Comparison of ENCODE assay signal across 28 cellular contexts in the genomic region with DNA sequence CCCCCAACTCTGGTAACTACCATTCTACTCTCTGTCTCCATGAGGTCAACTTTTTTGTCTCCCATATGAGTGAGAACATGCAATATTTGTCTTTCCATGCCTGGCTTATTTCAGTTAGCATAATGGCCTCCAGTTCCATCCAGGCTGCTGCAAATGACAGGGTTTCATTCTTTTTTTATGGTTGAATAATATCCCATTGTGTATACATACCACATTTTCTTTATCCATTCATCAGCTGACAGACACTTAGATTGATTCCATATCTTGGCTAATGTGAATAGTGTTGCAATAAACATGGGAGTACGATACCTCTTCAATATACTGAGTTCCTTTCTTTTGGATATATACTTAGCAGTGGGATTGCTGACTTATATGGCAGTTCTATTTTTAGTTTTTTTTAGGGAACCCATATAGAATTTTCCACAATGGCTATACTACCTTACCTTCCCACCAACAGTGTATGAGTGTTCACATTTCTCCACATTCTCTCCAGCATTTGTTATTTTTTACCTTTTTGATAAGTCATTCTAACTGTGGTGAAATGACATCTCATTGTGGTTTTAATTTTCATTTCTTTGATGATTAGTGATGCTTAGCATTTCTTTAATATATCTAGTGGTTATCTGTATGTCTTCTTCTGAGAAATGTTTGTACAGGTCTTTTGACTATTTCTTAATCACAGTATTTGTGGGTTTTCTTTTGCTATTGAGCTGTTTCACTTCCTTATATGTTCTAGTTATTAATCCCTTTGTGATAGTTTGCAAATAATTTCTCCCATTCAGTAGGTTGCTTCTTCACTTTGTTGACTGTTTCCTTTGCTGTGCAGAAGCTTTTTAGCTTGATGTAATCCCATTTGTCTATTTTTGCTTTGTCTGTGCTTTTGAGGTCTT.
DNase-seq lines count a peak whose midpoint lies in the region; ATAC-seq and TF ChIP-seq lines count a peak whose summit lies in the region.
"Had no signal": no experiment of that assay in that cellular context is flagged by ENCODE, and none has a peak within 500 bp of the region (broad histone marks: within the 10 kb centered on the region; RNA-seq: fewer than 3 reads in every experiment).

No MANE protein-coding gene starts in this region.

- H3K4me1 ChIP-seq in mammary epithelial cell (ENCODE audit: insufficient read depth, low read length) (no peaks in the 10 kb centered on the region), breast epithelium (no peaks in the 10 kb centered on the region)
- H3K4me1 ChIP-seq: esophagus muscularis mucosa, heart left ventricle, right atrium auricular region, testis had no signal

- H2AFZ ChIP-seq in mammary epithelial cell (ENCODE audit: low read depth, low read length): no peak overlapping the region

- DNase-seq in NCI-H2081 (lab: John Stamatoyannopoulos, UW) (peak; percentile 2 to 30), NCI-H2081 treated with DMSO at 0.1 percent for 48 hours (lab: John Stamatoyannopoulos, UW) (no peak), mammary epithelial cell (peak; percentile 32), breast epithelium (ENCODE audit: low spot score in 2 of 2) (no peak), SK-MEL-5 (ENCODE audit: low read depth, low spot score) (peak; percentile 84), KG1 (lab: John Stamatoyannopoulos, UW) (no peak)
- DNase-seq: activated effector memory CD4-positive, alpha-beta T cell treated with anti-CD3 and anti-CD28 coated beads, Interleukin-2, amount 50 U/mL, for 16 hours; CD4-positive, alpha-beta T cell; cerebellar nuclear complex; foreskin fibroblast; heart left ventricle; KBM-7; kidney; MM.1S; naive B cell; NCI-H1417 treated with DMSO at 0.1 percent for 48 hours; NCI-H226; NCI-H748 treated with DMSO at 0.1 percent for 48 hours; posterior cingulate gyrus; SHP77 treated with DMSO at 0.1 percent for 48 hours; small intestine; stimulated activated naive CD4-positive, alpha-beta T cell treated with Interleukin-2 at 50 U/mL for 16 hours; testis had no signal

- no peak for TF ChIP-seq POLR2A in breast epithelium (IDR thresholded peaks at IDR 0.05)

- in situ Hi-C loops in mammary epithelial cell (cut with MboI; ENCODE audit: low sequenced_read_pairs in 2 of 2): no loop called here
- in situ Hi-C loops in SK-MEL-5 (cut with HindIII; ENCODE audit: low pct_unique_long_range_greater_than_20kb, low sequenced_read_pairs): loop anchor here (25.0 kb wide), 1 partner anchor 637 kb away; no protein-coding TSS in a partner anchor

- WGBS in mammary epithelial cell (ENCODE audit: low coverage, missing lambda C conversion rate): 83% methylated on average over 1 of the region's 1 CpG

- no peaks in the 10 kb centered on the region for H4K20me1 ChIP-seq in mammary epithelial cell (ENCODE audit: insufficient read depth, low read length)

- no peak for TF ChIP-seq CTCF in mammary epithelial cell (conservative IDR thresholded peaks at IDR 0.05 in 1 of 2, IDR thresholded peaks at IDR 0.05 in 1 of 2; ENCODE audit: extremely low read depth in 1 of 2, insufficient read depth in 1 of 2, low read depth in 1 of 2, low read length in 2 of 2)
- no peak for TF ChIP-seq CTCF in breast epithelium (IDR thresholded peaks at IDR 0.05)

- dilution Hi-C loops in mammary epithelial cell (cut with HindIII; ENCODE audit: low sequenced_read_pairs): loop anchor here (25.0 kb wide), 1 partner anchor 512 kb away; no protein-coding TSS in a partner anchor

- no peak for ATAC-seq in GM18870 (IDR thresholded peaks at IDR 0.05; ENCODE audit: unreplicated experiment)
- no peak for ATAC-seq in GM18517 (IDR thresholded peaks at IDR 0.05; ENCODE audit: unreplicated experiment)
- ATAC-seq: heart left ventricle had no signal

- BruUV-seq in mammary epithelial cell (replicated peaks; lab: Mats Ljungman, UMichigan): no TSS peak

- H3K4me3 ChIP-seq in mammary epithelial cell (replicated peaks in 1 of 3; ENCODE audit: insufficient read depth in 1 of 3, low read depth in 2 of 3, low read length in 3 of 3): no peak overlapping the region
- no peak overlapping the region for H3K4me3 ChIP-seq in breast epithelium
- H3K4me3 ChIP-seq: esophagus muscularis mucosa, heart left ventricle, right atrium auricular region, testis had no signal

- H3K9me3 ChIP-seq in mammary epithelial cell (replicated peaks; ENCODE audit: insufficient read depth, low read length): no peaks in the 10 kb centered on the region
- peaks cover 0 to 3% of the 10 kb centered on the region in 2 donors for H3K9me3 ChIP-seq in breast epithelium
- H3K9me3 ChIP-seq: neutrophil, testis had no signal

- intact Hi-C loops in mammary epithelial cell (cut with micrococcal nuclease) (no loop called here), breast epithelium (cut with DNase I; ENCODE audit: low total_unique reads) (no loop called here)

- H3K27ac ChIP-seq in mammary epithelial cell (ENCODE audit: insufficient read depth, low read depth, low read length): no peak overlapping the region
- no peak overlapping the region for H3K27ac ChIP-seq in breast epithelium
- H3K27ac ChIP-seq: esophagus muscularis mucosa, heart left ventricle, neutrophil, right atrium auricular region, testis had no signal

- no peak overlapping the region for H3K9ac ChIP-seq in mammary epithelial cell (ENCODE audit: insufficient read depth, low read length)

- CTCF ChIA-PET in mammary epithelial cell (lab: Charles Lee; ENCODE audit: low non-redundant PET): no interaction called here

- no peaks in the 10 kb centered on the region for H3K36me3 ChIP-seq in mammary epithelial cell (ENCODE audit: insufficient read depth, low read length)
- H3K36me3 ChIP-seq in breast epithelium: no peaks in the 10 kb centered on the region
- H3K36me3 ChIP-seq: neutrophil, right atrium auricular region had no signal

- H3K27me3 ChIP-seq in mammary epithelial cell (ENCODE audit: insufficient read depth, low read length) (no peaks in the 10 kb centered on the region), breast epithelium (no peaks in the 10 kb centered on the region)
- H3K27me3 ChIP-seq: esophagus muscularis mucosa, heart left ventricle, neutrophil, right atrium auricular region, testis had no signal

- no peak overlapping the region for H3K4me2 ChIP-seq in mammary epithelial cell (ENCODE audit: insufficient read depth, low read depth, low read length)

- no peaks in the 10 kb centered on the region for H3K79me2 ChIP-seq in mammary epithelial cell (ENCODE audit: insufficient read depth, low read length)

Comparison
In these comparisons a context has a peak if more than half of its experiments do, and no peak if none do; other contexts are left out.
1. DNase-seq: peak in NCI-H2081 (2 of 2), mammary epithelial cell (single experiment) and SK-MEL-5 (single experiment); none in NCI-H2081 treated with DMSO at 0.1 percent for 48 hours (single experiment), breast epithelium (0 of 2) and KG1 (single experiment).